ENCODE assay signal across 8 cellular contexts in genomic region chr15:78761475-78761874, GRCh38. TPM values are rescaled to one million over a fixed set of nuclear protein-coding genes. Genes with fewer than 3 reads are reported as not detected.
DNase-seq lines count a peak whose midpoint lies in the region; ATAC-seq and TF ChIP-seq lines count a peak whose summit lies in the region.
"Not testable (repeated sequence)": the region's sequence is repeated elsewhere in the genome, so short reads cannot be mapped to it uniquely, and the experiment has no call there.

No MANE protein-coding gene starts in this region.

- intact Hi-C loops in right cardiac atrium (cut with DNase I) = loop anchor here in 1 of 4 donors (10.0 kb wide), 1 partner anchor 53 kb away; the partner anchor contains the start of gene ADAMTS7
- intact Hi-C loops in upper lobe of right lung (cut with DNase I) = not testable (repeated sequence)

- CTCF ChIA-PET in HEK293 (lab: Yijun Ruan, JAX) = interaction anchor here (1.0 kb wide), 1 partner anchor 11 kb away, joined by 5 read pairs; no protein-coding TSS in a partner anchor

- H3K27ac ChIP-seq in HEK293 (ENCODE audit: extremely low read depth, low read depth, low read length) = not testable (repeated sequence)
- H3K27ac ChIP-seq in right cardiac atrium (ENCODE audit: low read length) (peak overlapping the region; percentile 39), upper lobe of right lung (peak overlapping the region; percentile 68)

- H3K9me3 ChIP-seq in HEK293 (ENCODE audit: control insufficient read depth, insufficient read depth, low read depth, low read length); right cardiac atrium (ENCODE audit: control insufficient read depth, low read length); upper lobe of right lung: not testable (repeated sequence)

- not testable (repeated sequence) for H3K36me3 ChIP-seq in HEK293 (ENCODE audit: control insufficient read depth in 2 of 2, insufficient read depth in 1 of 2, low read length in 2 of 2); upper lobe of right lung

- ATAC-seq in GM18519 (IDR thresholded peaks at IDR 0.05; ENCODE audit: low FRiP score, unreplicated experiment) (peak; percentile 46), upper lobe of right lung (peak; percentile 39)
- not testable (repeated sequence) for ATAC-seq in right cardiac atrium

- not testable (repeated sequence) for H3K27me3 ChIP-seq in right cardiac atrium (ENCODE audit: control insufficient read depth, insufficient read depth); upper lobe of right lung

- 54% methylated on average over 9 of the region's 9 CpGs for WGBS in right cardiac atrium

- not testable (repeated sequence) for H3K4me3 ChIP-seq in HEK293 (ENCODE audit: low read depth, low read length); right cardiac atrium (ENCODE audit: low read length); upper lobe of right lung

- POLR2A ChIA-PET in HEK293 (lab: Yijun Ruan, JAX) = not testable (repeated sequence)

- DNase-seq in KG1 (lab: John Stamatoyannopoulos, UW) = peak; percentile 37
- DNase-seq in activated CD4-positive, CD25-positive, alpha-beta regulatory T cell treated with anti-CD3 and anti-CD28 coated beads, Interleukin-2, amount 50 U/mL, for 72 hours = peak; percentile 68
- DNase-seq in activated gamma-delta T cell treated with Interleukin-2 at 50 U/mL for 16 hours = peak; percentile 82
- DNase-seq in right cardiac atrium = peak in 2 of 3 donors; percentile 67 to 71
- peak; percentile 30 to 50 for DNase-seq in stimulated activated CD4-positive, alpha-beta T cell treated with anti-CD3 and anti-CD28 coated beads, Interleukin-1b, Interleukin-23, amount 100 ng/mL, for 1 hour (ENCODE audit: low read depth in 2 of 2)
- DNase-seq in upper lobe of right lung = peak; percentile 66

- TF ChIP-seq CTCF in HEK293 (tag by site-specific recombination; IDR thresholded peaks at IDR 0.05); upper lobe of right lung (IDR thresholded peaks at IDR 0.05): not testable (repeated sequence)

- not testable (repeated sequence) for H3K4me1 ChIP-seq in HEK293 (ENCODE audit: control insufficient read depth, insufficient read depth, low read length)
- H3K4me1 ChIP-seq in right cardiac atrium (ENCODE audit: control insufficient read depth, insufficient read depth, low read length) = peaks cover 28% of the 10 kb centered on the region
- peaks cover 15% of the 10 kb centered on the region for H3K4me1 ChIP-seq in upper lobe of right lung

TF ChIP-seq in HEK293, 187 proteins besides CTCF, POLR2A, EP300 and RAD21:
- 0 out of 2 replicates have a peak, but pooled peaks have one; percentile 22 for TF ChIP-seq ZFHX2 (tag by site-specific recombination; conservative IDR thresholded peaks at IDR 0.05)
- 0 out of 2 replicates have a peak, but pooled peaks have one; percentile 11 for TF ChIP-seq EGR2 (tag by site-specific recombination; IDR thresholded peaks at IDR 0.05; ENCODE audit: low read depth)
TF ChIP-seq in HEK293: peak in this region for 2; not testable (repeated sequence) for 185.

RNA-seq across cellular contexts. Expression of gene ADAMTS7, which starts 49.8 kb away (rescaled TPM):
- total RNA-seq in right cardiac atrium (10 to 100 TPM; 38.8 to 85.9 (median 82.0) TPM), upper lobe of right lung (9.1 TPM)
- 40.3 TPM for polyA plus RNA-seq in right cardiac atrium
